ENCODE assay signal across 8 cellular contexts in the genomic region with DNA sequence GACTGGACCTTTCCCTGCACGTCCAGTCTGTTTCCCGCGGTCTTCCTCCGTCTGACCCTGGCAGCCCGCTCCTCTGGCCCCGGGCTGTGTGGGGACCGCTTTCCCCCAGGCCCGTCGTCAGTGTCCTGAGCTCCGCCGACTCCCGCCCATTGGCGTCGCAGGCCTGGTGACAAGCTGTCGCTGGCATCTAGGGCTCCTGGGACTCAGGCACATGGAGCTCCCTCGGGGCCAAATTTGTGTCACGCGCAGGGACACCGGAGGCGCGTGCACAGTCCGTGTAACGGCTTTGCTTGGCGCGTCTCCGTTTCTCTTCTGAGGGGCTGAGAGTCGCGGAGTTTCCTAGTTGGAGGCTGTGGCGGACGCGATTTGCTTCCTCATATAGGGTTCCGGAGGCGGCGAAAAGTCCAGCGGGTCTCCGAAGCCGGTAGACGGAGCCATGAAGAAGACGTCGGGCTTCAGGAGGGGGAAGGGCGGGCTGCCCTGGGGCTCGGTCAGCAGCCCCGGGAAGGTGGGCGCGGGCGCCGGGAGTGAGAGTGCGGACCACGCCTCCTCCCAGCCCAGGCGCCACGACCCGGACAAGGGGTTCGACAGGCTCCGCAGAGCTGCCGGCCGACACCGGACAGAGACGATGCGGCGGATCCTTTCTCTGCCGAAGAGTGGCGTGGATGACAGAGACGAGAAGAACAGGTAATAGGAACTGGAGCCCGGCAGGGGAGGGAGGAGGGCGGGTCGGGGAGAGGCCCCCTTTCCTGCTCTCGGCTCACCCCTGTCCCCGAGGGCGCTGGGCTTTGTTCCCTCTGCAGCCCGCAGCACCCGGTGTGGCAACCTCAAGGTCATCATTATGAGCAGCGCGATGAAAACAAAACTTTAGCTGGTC. TPM values are rescaled to one million over a fixed set of nuclear protein-coding genes. Genes with fewer than 3 reads are reported as not detected.
DNase-seq lines count a peak whose midpoint lies in the region; ATAC-seq and TF ChIP-seq lines count a peak whose summit lies in the region.
"Not testable (repeated sequence)": the region's sequence is repeated elsewhere in the genome, so short reads cannot be mapped to it uniquely, and the experiment has no call there.

No MANE protein-coding gene starts in this region.

- H3K36me3 Mint-ChIP-seq in neural crest cell (ENCODE audit: low read depth) = not testable (repeated sequence)

- H3K4me3 ChIP-seq in iPS-15b (ENCODE audit: low read depth, low read length) (peak overlapping the region; percentile 28), testis (peak overlapping the region; percentile 50 to 61)

- H3K36me3 ChIP-seq in iPS-15b (ENCODE audit: control insufficient read depth, insufficient read depth, low read length); testis (ENCODE audit: low read depth, missing control alignments): not testable (repeated sequence)

- intact Hi-C loops in testis (cut with DNase I; ENCODE audit: low total_unique reads) = not testable (repeated sequence)

- peaks cover 53% of the 10 kb centered on the region for H3K27me3 Mint-ChIP-seq in neural crest cell (ENCODE audit: low read depth)

- peak overlapping the region; percentile 90 for H3K4me3 Mint-ChIP-seq in neural crest cell

- H3K4me1 Mint-ChIP-seq in neural crest cell = not testable (repeated sequence)

- 3 to 7% methylated on average over 21 to 50 of the region's 73 CpGs for WGBS in testis, 2 donors

- DNase-seq in Daoy (ENCODE audit: low read depth) = peak; percentile 7
- DNase-seq in NCI-H82 (lab: John Stamatoyannopoulos, UW) = peak; percentile 66
- DNase-seq in activated T-cell treated with anti-CD3 and anti-CD28 coated beads, Interleukin-2, amount 50 U/mL, for 1 hour = peak; percentile 38
- peak; percentile 58 for DNase-seq in ecto neural progenitor cell (ENCODE audit: low spot score)
- DNase-seq in neural crest cell (ENCODE audit: low read depth, low spot score) = peak; percentile 25
- DNase-seq in testis = peak; percentile 69

- not testable (repeated sequence) for H3K9me3 Mint-ChIP-seq in neural crest cell

- not testable (repeated sequence) for TF ChIP-seq POLR2A in testis (IDR thresholded peaks at IDR 0.05)

- not testable (repeated sequence) for H3K9me3 ChIP-seq in iPS-15b (ENCODE audit: control insufficient read depth, insufficient read depth, low read length); testis

- peaks cover 19% of the 10 kb centered on the region for H3K27me3 ChIP-seq in iPS-15b (ENCODE audit: control insufficient read depth, insufficient read depth, low read length)
- not testable (repeated sequence) for H3K27me3 ChIP-seq in testis

- peak overlapping the region in 1 of 2 donors; percentile 50 for H3K27ac ChIP-seq in testis

- not testable (repeated sequence) for TF ChIP-seq CTCF in neural crest cell (conservative IDR thresholded peaks at IDR 0.05); testis (IDR thresholded peaks at IDR 0.05)

- peak; percentile 57 for ATAC-seq in HG02642 (IDR thresholded peaks at IDR 0.05; ENCODE audit: poor library complexity, unreplicated experiment)

- H3K4me1 ChIP-seq in iPS-15b (ENCODE audit: control insufficient read depth, insufficient read depth, low read length); testis: not testable (repeated sequence)

- not testable (repeated sequence) for H3K9ac ChIP-seq in iPS-15b (ENCODE audit: low read depth, low read length)

- not testable (repeated sequence) for H3K27ac Mint-ChIP-seq in neural crest cell (ENCODE audit: unreplicated experiment)

RNA-seq across cellular contexts. Expression of gene PARP4, which starts 29.1 kb away (rescaled TPM):
- total RNA-seq in Daoy (2014; rRNA removed; shearing (Covaris generic)) = 27.8 and 29.4 TPM in 2 replicates
- 34.7 and 36.3 TPM in 2 replicates for total RNA-seq in neural crest cell
- total RNA-seq in testis = 10 to 100 TPM; 37.9 to 43.6 TPM
- polyA plus RNA-seq in testis (ENCODE audit: insufficient read depth, low read depth, low replicate concordance) = 21.3 TPM

Comparison
In these comparisons a context has a peak if more than half of its experiments do, and no peak if none do; other contexts are left out.
1. DNase-seq: peak in every context shown above with its lines; median percentile 69 in testis; 66 in NCI-H82; 58 in ecto neural progenitor cell; 38 in activated T-cell treated with anti-CD3 and anti-CD28 coated beads, Interleukin-2, amount 50 U/mL, for 1 hour; 25 in neural crest cell; 7 in Daoy.